ENCODE assay signal across 1 cellular context in the genomic region with DNA sequence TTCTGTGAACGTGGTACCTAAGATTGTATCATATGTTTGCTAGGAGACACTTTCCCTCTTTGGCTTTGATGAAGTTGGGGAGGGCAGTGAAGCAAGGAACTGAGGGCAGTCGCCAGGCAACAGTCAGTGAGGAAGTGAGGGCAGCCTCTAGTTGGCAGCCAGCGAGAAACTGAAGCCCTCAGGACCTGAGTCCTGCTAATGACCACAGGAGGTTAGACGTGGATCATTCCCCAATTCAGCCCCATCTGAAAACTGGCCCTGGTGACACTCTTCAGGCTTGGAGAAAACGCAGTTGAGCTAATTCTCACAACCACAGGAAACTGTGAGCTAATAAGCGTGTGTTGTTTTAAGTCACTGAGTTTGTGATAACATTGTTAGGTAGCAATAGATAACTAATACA.
TF ChIP-seq lines count a peak whose summit lies in the region.

No MANE protein-coding gene starts in this region.

TF ChIP-seq in endothelial cell of umbilical vein, 7 proteins besides CTCF, POLR2A, EP300 and RAD21 (continued from another document):
- no peak for TF ChIP-seq MYC (IDR thresholded peaks at IDR 0.05; ENCODE audit: low read depth, low read length)
- peak; percentile 20 for TF ChIP-seq FOS (IDR thresholded peaks at IDR 0.05; ENCODE audit: borderline replicate concordance, insufficient read depth, low read length)
TF ChIP-seq in endothelial cell of umbilical vein: peak in this region for 4.
